Comparison of ENCODE assay signal across 34 cellular contexts in the genomic region with DNA sequence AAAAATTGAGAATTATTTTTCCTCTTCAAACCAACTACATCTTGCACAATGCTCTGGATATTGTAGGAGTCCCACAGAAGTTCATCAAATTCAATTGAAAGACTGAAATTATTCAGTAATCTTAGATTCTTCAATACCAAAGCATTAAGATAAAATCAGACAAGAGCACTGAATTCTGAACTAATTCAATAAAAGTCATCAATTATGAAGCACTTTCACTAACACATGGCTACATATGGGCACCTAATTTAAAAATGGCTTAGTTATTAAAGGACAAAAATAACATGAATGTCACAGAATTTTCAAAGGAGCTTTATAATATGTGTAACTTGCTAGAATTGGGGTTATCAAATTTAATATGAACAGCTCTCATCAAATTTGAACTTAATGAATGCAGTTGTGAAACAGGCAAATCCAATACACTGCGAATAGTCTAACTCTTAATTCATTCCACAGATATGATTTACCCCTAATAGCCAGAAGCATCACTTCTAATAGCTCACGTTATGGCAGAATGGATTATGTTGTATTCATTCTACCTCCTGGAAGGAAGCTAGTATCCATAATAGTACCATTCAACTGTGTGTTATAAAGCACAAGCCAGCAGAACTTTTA.
"Had no signal": no experiment of that assay in that cellular context is flagged by ENCODE, and none has a peak within 500 bp of the region (broad histone marks: within the 10 kb centered on the region; RNA-seq: fewer than 3 reads in every experiment).

No MANE protein-coding gene starts in this region.

- DNase-seq: Karpas-422, Kasumi-1, MG63, MM.1S, MV-4-11, NCI-H1048, NCI-H1092, NCI-H1092 treated with DMSO at 0.1 percent for 48 hours, NCI-H1105, NCI-H1105 treated with DMSO at 0.1 percent for 48 hours, NCI-H1417, NCI-H1417 treated with DMSO at 0.1 percent for 48 hours, NCI-H1436, NCI-H1436 treated with DMSO at 0.1 percent for 48 hours, NCI-H146, NCI-H1694, NCI-H1694 treated with DMSO at 0.1 percent for 48 hours, NCI-H187, NCI-H187 treated with DMSO at 0.1 percent for 48 hours, NCI-H1930, NCI-H2029, NCI-H2029 treated with DMSO at 0.1 percent for 48 hours, NCI-H2081, NCI-H2081 treated with DMSO at 0.1 percent for 48 hours, NCI-H2107, NCI-H2171, NCI-H2171 treated with DMSO at 0.1 percent for 48 hours, NCI-H2227 treated with DMSO at 0.1 percent for 48 hours, NCI-H226, NCI-H345, NCI-H446, NCI-H446 treated with DMSO at 0.1 percent for 48 hours, NCI-H510A had no signal

- H3K27me3 ChIP-seq: MG63 had no signal

- H3K36me3 ChIP-seq: MG63 had no signal

- H3K4me3 ChIP-seq: MG63 had no signal

- H3K4me2 ChIP-seq: KMS-11 had no signal

- H3K9me3 ChIP-seq: MG63 had no signal

- H3K9ac ChIP-seq: KMS-11 had no signal

- H3K27ac ChIP-seq: KMS-11 had no signal
